9 cellular contexts compared by ENCODE assay signal in genomic region chr15:41970456-41970855, GRCh38. TPM values are rescaled to one million over a fixed set of nuclear protein-coding genes. Genes with fewer than 3 reads are reported as not detected.
DNase-seq lines count a peak whose midpoint lies in the region; TF ChIP-seq lines count a peak whose summit lies in the region.
"Had no signal": no experiment of that assay in that cellular context is flagged by ENCODE, and none has a peak within 500 bp of the region (broad histone marks: within the 10 kb centered on the region; RNA-seq: fewer than 3 reads in every experiment).

No MANE protein-coding gene starts in this region.

- no peaks in the 10 kb centered on the region for H3K9me3 ChIP-seq in CD4-positive, alpha-beta memory T cell (ENCODE audit: control insufficient read depth in 1 of 2, low read length in 2 of 2)
- H3K9me3 ChIP-seq in MG63 (no peaks in the 10 kb centered on the region), neutrophil (no peaks in the 10 kb centered on the region)
- no peaks in the 10 kb centered on the region for H3K9me3 ChIP-seq in effector memory CD4-positive, alpha-beta T cell (ENCODE audit: control insufficient read depth, low read length)
- H3K9me3 ChIP-seq: HAP-1 had no signal

- intact Hi-C loops in CD4-positive, alpha-beta memory T cell (cut with micrococcal nuclease) = loop anchor here (2.0 to 5.0 kb wide), 5 partner anchors 68 to 554 kb away; partner anchors contain the start of genes GANC, MAPKBP1, MGA and RTF1

- H3K27ac Mint-ChIP-seq in CD4-positive, alpha-beta memory T cell = peak overlapping the region; percentile 85 to 98 (median 96)

- peaks cover 0 to 12% of the 10 kb centered on the region in 2 donors for H3K36me3 Mint-ChIP-seq in CD4-positive, alpha-beta memory T cell

- H3K27ac ChIP-seq in CD4-positive, alpha-beta memory T cell (ENCODE audit: low read depth, low read length) = peak overlapping the region; percentile 87
- peak overlapping the region; percentile 89 for H3K27ac ChIP-seq in effector memory CD4-positive, alpha-beta T cell (ENCODE audit: insufficient read depth, low read length, poor library complexity, severe bottlenecking)
- H3K27ac ChIP-seq in neutrophil = peak overlapping the region; percentile 85

- DNase-seq in CD4-positive, alpha-beta memory T cell = peak in 2 of 5 donors; percentile 8 to 11
- DNase-seq in MG63 = no peak
- DNase-seq in effector memory CD4-positive, alpha-beta T cell = no peak
- no peak for DNase-seq in hypothalamus (lab: John Stamatoyannopoulos, UW)
- no peak for DNase-seq in NCI-H187 (lab: John Stamatoyannopoulos, UW)
- DNase-seq in stimulated activated CD4-positive, alpha-beta T cell treated with anti-CD3 and anti-CD28 coated beads, Interleukin-15, amount 100 ng/mL, for 24 hours = no peak
- no peak for DNase-seq in activated CD4-positive, alpha-beta T cell treated with anti-CD3 and anti-CD28 coated beads, Interleukin-2, amount 50 U/mL, for 1 hour

- no peaks in the 10 kb centered on the region for H3K27me3 ChIP-seq in CD4-positive, alpha-beta memory T cell (ENCODE audit: insufficient read depth, low read length)
- H3K27me3 ChIP-seq in MG63 (no peaks in the 10 kb centered on the region), neutrophil (no peaks in the 10 kb centered on the region)
- H3K27me3 ChIP-seq in effector memory CD4-positive, alpha-beta T cell (replicated peaks; ENCODE audit: control insufficient read depth, insufficient read depth, low read length, poor library complexity, severe bottlenecking) = no peaks in the 10 kb centered on the region

- POLR2A ChIA-PET in CD4-positive, alpha-beta memory T cell (lab: Charles Lee; ENCODE audit: partially characterized antibody) = interaction anchor here (0.8 to 9.6 kb wide), 10 partner anchors 9 to 317 kb away, joined by 3 to 245 read pairs (median 6); partner anchors contain the start of genes MAPKBP1 and SPTBN5

- CTCF ChIA-PET in CD4-positive, alpha-beta memory T cell (lab: Charles Lee; ENCODE audit: partially characterized antibody) = interaction anchor here (0.8 to 5.9 kb wide), 9 partner anchors 9 to 367 kb away, joined by 3 to 71 read pairs (median 4); no protein-coding TSS in a partner anchor

- H3K4me3 ChIP-seq in CD4-positive, alpha-beta memory T cell (ENCODE audit: low read length in 2 of 2) = peak overlapping the region; percentile 3 to 73
- peak overlapping the region; percentile 84 for H3K4me3 ChIP-seq in MG63
- no peak overlapping the region for H3K4me3 ChIP-seq in effector memory CD4-positive, alpha-beta T cell (ENCODE audit: insufficient read depth, low read depth, low read length, poor library complexity, severe bottlenecking)
- no peak overlapping the region for H3K4me3 ChIP-seq in neutrophil (ENCODE audit: low read depth in 1 of 2, low read length in 1 of 2)

- H3K36me3 ChIP-seq in CD4-positive, alpha-beta memory T cell (ENCODE audit: insufficient read depth, low read length) = no peaks in the 10 kb centered on the region
- peaks cover 33% of the 10 kb centered on the region for H3K36me3 ChIP-seq in MG63
- H3K36me3 ChIP-seq in effector memory CD4-positive, alpha-beta T cell (ENCODE audit: control insufficient read depth, insufficient read depth, low read length) = no peaks in the 10 kb centered on the region
- no peaks in the 10 kb centered on the region for H3K36me3 ChIP-seq in neutrophil
- H3K36me3 ChIP-seq: HAP-1 had no signal

- H3K9me3 Mint-ChIP-seq in CD4-positive, alpha-beta memory T cell = no peaks in the 10 kb centered on the region

- H3K4me1 Mint-ChIP-seq in CD4-positive, alpha-beta memory T cell = peaks cover 38 to 68% (median 53%) of the 10 kb centered on the region in 4 donors

- peaks cover under 1 to 2% of the 10 kb centered on the region in 2 donors for H3K27me3 Mint-ChIP-seq in CD4-positive, alpha-beta memory T cell

- no peak for TF ChIP-seq CTCF in neutrophil (IDR thresholded peaks at IDR 0.05)

- H3K4me3 Mint-ChIP-seq in CD4-positive, alpha-beta memory T cell = peak overlapping the region; percentile 72 to 96 (median 93)

- peaks cover 67% of the 10 kb centered on the region for H3K4me1 ChIP-seq in CD4-positive, alpha-beta memory T cell (ENCODE audit: insufficient read depth, low read length)
- peaks cover 23% of the 10 kb centered on the region for H3K4me1 ChIP-seq in effector memory CD4-positive, alpha-beta T cell (ENCODE audit: control insufficient read depth, insufficient read depth, low read length, poor library complexity, severe bottlenecking)
- peaks cover 61 to 63% of the 10 kb centered on the region in 2 experiments for H3K4me1 ChIP-seq in neutrophil (ENCODE audit: control insufficient read depth in 1 of 2, insufficient read depth in 1 of 2, low read depth in 1 of 2, low read length in 1 of 2)

RNA-seq across cellular contexts. Expression of gene EHD4, which starts 1.9 kb away (rescaled TPM):
- 10 to 100 TPM; 15.2 to 15.6 TPM for total RNA-seq in CD4-positive, alpha-beta memory T cell
- polyA plus RNA-seq in CD4-positive, alpha-beta memory T cell = 10 to 100 TPM; 13.9 to 16.4 TPM
- 10.7 and 15.9 TPM in 2 replicates for total RNA-seq in MG63 (2014; rRNA removed; shearing (Covaris generic); ENCODE audit: low replicate concordance)

RNA-seq across cellular contexts. Expression of gene PLA2G4E, which starts 50.4 kb away (rescaled TPM):
- total RNA-seq in CD4-positive, alpha-beta memory T cell = not detected
- not detected for polyA plus RNA-seq in CD4-positive, alpha-beta memory T cell
- not detected in 2 replicates for total RNA-seq in MG63 (2014; rRNA removed; shearing (Covaris generic); ENCODE audit: low replicate concordance)

Comparison
In these comparisons a context has a peak if more than half of its experiments do, and no peak if none do; other contexts are left out.
1. H3K4me3 ChIP-seq: peak in CD4-positive, alpha-beta memory T cell (2 of 2) and MG63 (single experiment); none in effector memory CD4-positive, alpha-beta T cell (single experiment) and neutrophil (0 of 2).
2. Peak in every context shown above with its lines, with median percentiles within 50 percentile points of each other: H3K27ac ChIP-seq.